In genomic region chr17:77110006-77110374, GRCh38 we compare ENCODE assay signal across 8 cellular contexts. TPM values are rescaled to one million over a fixed set of nuclear protein-coding genes. Genes with fewer than 3 reads are reported as not detected.
DNase-seq lines count a peak whose midpoint lies in the region; ATAC-seq and TF ChIP-seq lines count a peak whose summit lies in the region.

No MANE protein-coding gene starts in this region.

- H3K36me3 Mint-ChIP-seq in T-helper 2 cell treated with Interferon-gamma antibody and Interleukin-4, amounts not matched to agents 5 μg/mL and 100 μg/mL, for 36 hours (ENCODE audit: low read depth): no peaks in the 10 kb centered on the region

- peaks cover 21% of the 10 kb centered on the region for H3K4me1 Mint-ChIP-seq in T-helper 2 cell treated with Interferon-gamma antibody and Interleukin-4, amounts not matched to agents 5 μg/mL and 100 μg/mL, for 36 hours (ENCODE audit: low read depth)

- peaks cover 13% of the 10 kb centered on the region for H3F3A ChIP-seq in GM23248 (ENCODE audit: insufficient read depth)

- no peak for TF ChIP-seq CTCF in left ventricle myocardium inferior (IDR thresholded peaks at IDR 0.05; ENCODE audit: borderline replicate concordance)

- H3K27ac ChIP-seq in GM23248: peak overlapping the region; percentile 29
- peak overlapping the region; percentile 92 for H3K27ac ChIP-seq in left ventricle myocardium inferior (replicated peaks)
- peak overlapping the region in 15 of 21 experiments; percentile 2 to 86 (median 61) for H3K27ac ChIP-seq in skin epidermis

- no peaks in the 10 kb centered on the region for H3K27me3 Mint-ChIP-seq in T-helper 2 cell treated with Interferon-gamma antibody and Interleukin-4, amounts not matched to agents 5 μg/mL and 100 μg/mL, for 36 hours (ENCODE audit: low read depth)

- H3K4me2 ChIP-seq in GM23248 (ENCODE audit: unreplicated experiment): peak overlapping the region; percentile 49

- H3K27me3 ChIP-seq in GM23248 (replicated peaks; ENCODE audit: insufficient read depth) (no peaks in the 10 kb centered on the region), left ventricle myocardium inferior (ENCODE audit: low read depth) (no peaks in the 10 kb centered on the region)

- WGBS in GM23248 (ENCODE audit: low coverage in 1 of 2, low lambda C conversion rate in 2 of 2, missing lambda C conversion rate in 2 of 2), 2 experiments: 1 to 7% methylated on average over 4 of the region's 4 CpGs

- H3K4me3 Mint-ChIP-seq in T-helper 2 cell treated with Interferon-gamma antibody and Interleukin-4, amounts not matched to agents 5 μg/mL and 100 μg/mL, for 36 hours: peak overlapping the region; percentile 66

- peak overlapping the region; percentile 62 for H3K27ac Mint-ChIP-seq in T-helper 2 cell treated with Interferon-gamma antibody and Interleukin-4, amounts not matched to agents 5 μg/mL and 100 μg/mL, for 36 hours

- H3K9ac ChIP-seq in GM23248: peak overlapping the region; percentile 14; the same call in 1 of the 2 replicates

- no peaks in the 10 kb centered on the region for H3K79me2 ChIP-seq in GM23248 (ENCODE audit: insufficient read depth)

- H3K36me3 ChIP-seq in GM23248 (ENCODE audit: low read depth) (no peaks in the 10 kb centered on the region), left ventricle myocardium inferior (no peaks in the 10 kb centered on the region)

- H3K4me3 ChIP-seq in GM23248 (peak overlapping the region; percentile 13), left ventricle myocardium inferior (no peak overlapping the region), skin epidermis (no peak overlapping the region)

- H2AFZ ChIP-seq in GM23248: peak overlapping the region; percentile 72

- no peaks in the 10 kb centered on the region for H4K20me1 ChIP-seq in GM23248 (ENCODE audit: insufficient read depth)

- DNase-seq in GM23248 (peak; percentile 43), left ventricle myocardium inferior (no peak), hepatic stellate cell (ENCODE audit: low spot score) (no peak)
- no peak for DNase-seq in T-helper 2 cell treated with Interferon-gamma antibody and Interleukin-4, amounts not matched to agents 5 μg/mL and 100 μg/mL, for 36 hours (ENCODE audit: low spot score)
- DNase-seq in stimulated activated CD4-positive, alpha-beta T cell treated with anti-CD3 and anti-CD28 coated beads, Interleukin-4, amount 100 ng/mL, for 4 hours: no peak

- H3K4me1 ChIP-seq in GM23248 (ENCODE audit: insufficient read depth) (peaks cover 22% of the 10 kb centered on the region), left ventricle myocardium inferior (peaks cover 70% of the 10 kb centered on the region)

- intact Hi-C loops in left ventricle myocardium inferior (cut with micrococcal nuclease): no loop called here

- in situ Hi-C loops in GM23248 (cut with MboI): no loop called here

- no peaks in the 10 kb centered on the region for H3K9me2 ChIP-seq in GM23248 (ENCODE audit: insufficient read depth)

- no peaks in the 10 kb centered on the region for H3K9me3 Mint-ChIP-seq in T-helper 2 cell treated with Interferon-gamma antibody and Interleukin-4, amounts not matched to agents 5 μg/mL and 100 μg/mL, for 36 hours

- ATAC-seq in GM21825 (IDR thresholded peaks at IDR 0.05; ENCODE audit: unreplicated experiment) (no peak), GM21390 (IDR thresholded peaks at IDR 0.05; ENCODE audit: unreplicated experiment) (no peak)

- H3K9me3 ChIP-seq in GM23248 (ENCODE audit: low read depth): no peaks in the 10 kb centered on the region
- H3K9me3 ChIP-seq in left ventricle myocardium inferior (replicated peaks): no peaks in the 10 kb centered on the region

RNA-seq across cellular contexts. Expression of gene SEC14L1, which starts 30.8 kb away (rescaled TPM):
- total RNA-seq in GM23248 (2014; rRNA removed; shearing (Covaris generic)): 24.4 and 27.4 TPM in 2 replicates
- polyA plus RNA-seq in GM23248 (2016; fragmentation: Nextera tagmentation; extraction: Ambion mirVana): 26.8 and 29.9 TPM in 2 replicates
- total RNA-seq in left ventricle myocardium inferior: 55.5 TPM

Comparison
In these comparisons a context has a peak if more than half of its experiments do, and no peak if none do; other contexts are left out.
1. H3K27ac ChIP-seq: peak in every context shown above with its lines; median percentile 92 in left ventricle myocardium inferior; 61 in skin epidermis; 29 in GM23248.